Comparison of ENCODE assay signal across 9 cellular contexts in genomic region chr17:16428098-16428882, GRCh38. TPM values are rescaled to one million over a fixed set of nuclear protein-coding genes. Genes with fewer than 3 reads are reported as not detected.
DNase-seq lines count a peak whose midpoint lies in the region; ATAC-seq, FAIRE-seq and TF ChIP-seq lines count a peak whose summit lies in the region.
"Had no signal": no experiment of that assay in that cellular context is flagged by ENCODE, and none has a peak within 500 bp of the region (broad histone marks: within the 10 kb centered on the region; RNA-seq: fewer than 3 reads in every experiment).

No MANE protein-coding gene starts in this region.

- WGBS in small intestine, 3 donors, result 39 to 60% (median 51%) methylated on average over 15 of the region's 15 CpGs

- peak; percentile 23 for DNase-seq in NCI-H1105 (lab: John Stamatoyannopoulos, UW)
- peak; percentile 69 to 77 for DNase-seq in activated T-cell treated with anti-CD3 and anti-CD28 coated beads, Interleukin-2, amount 50 U/mL, for 48 hours
- no peak for DNase-seq in left cardiac atrium
- peak; percentile 73 for DNase-seq in small intestine
- no peak for DNase-seq in RCC 7860 (ENCODE audit: low spot score)
- DNase-seq in NCI-H446 treated with DMSO at 0.1 percent for 48 hours (lab: John Stamatoyannopoulos, UW), result no peak
- no peak for DNase-seq in kidney glomerular epithelial cell (lab: John Stamatoyannopoulos, UW)

- intact Hi-C loops in left cardiac atrium (cut with DNase I), result no loop called here

- H3K36me3 ChIP-seq in small intestine (ENCODE audit: control insufficient read depth in 2 of 2, insufficient read depth in 2 of 2, low read length in 2 of 2), result peaks cover 0 to 4% of the 10 kb centered on the region in 2 donors

- TF ChIP-seq CTCF in GM12873 (IDR thresholded peaks at IDR 0.05; ENCODE audit: insufficient read depth, low read depth, low read length, missing control alignments), result peak; percentile 62

- no peaks in the 10 kb centered on the region for H3K4me1 ChIP-seq in small intestine (ENCODE audit: control insufficient read depth in 2 of 2, insufficient read depth in 1 of 2, low read depth in 1 of 2, low read length in 1 of 2)

- no peaks in the 10 kb centered on the region for H3K27me3 ChIP-seq in small intestine (ENCODE audit: control insufficient read depth in 2 of 2, insufficient read depth in 2 of 2, low read length in 2 of 2)

- no peak overlapping the region for H3K27ac ChIP-seq in small intestine (ENCODE audit: low read depth in 1 of 2, low read length in 1 of 2)

- ATAC-seq in left cardiac atrium, result peak; percentile 63 to 74

- no peaks in the 10 kb centered on the region for H3K9me3 ChIP-seq in small intestine (ENCODE audit: control insufficient read depth, low read depth)

- FAIRE-seq in small intestine (lab: Jason Lieb, UNC) (no peak), RCC 7860 (lab: Jason Lieb, UNC) (no peak)
- FAIRE-seq: TTC549 had no signal

- no peak overlapping the region for H3K4me3 ChIP-seq in small intestine (ENCODE audit: low read depth in 1 of 2, low read length in 2 of 2)

RNA-seq across cellular contexts. Expression of gene TRPV2, which starts 12.9 kb away (rescaled TPM):
- total RNA-seq in left cardiac atrium, result 10 to 100 TPM; 14.3 to 21.1 TPM
- polyA plus RNA-seq in small intestine, result 1 to 10 TPM in 2 of 3 donors, under 1 TPM in 1; 0.45 to 9.3 (median 3.8) TPM

RNA-seq across cellular contexts. Expression of gene UBB, which starts 47.4 kb away (rescaled TPM):
- 1,000 to 10,000 TPM; 1,163 to 1,195 TPM for total RNA-seq in left cardiac atrium
- 1,000 to 10,000 TPM; 1,011 to 2,335 (median 1,827) TPM for polyA plus RNA-seq in small intestine

Comparison
In these comparisons a context has a peak if more than half of its experiments do, and no peak if none do; other contexts are left out.
1. DNase-seq: peak in NCI-H1105 (single experiment), activated T-cell treated with anti-CD3 and anti-CD28 coated beads, Interleukin-2, amount 50 U/mL, for 48 hours (2 of 2) and small intestine (single experiment); none in left cardiac atrium (single experiment), RCC 7860 (single experiment), NCI-H446 treated with DMSO at 0.1 percent for 48 hours (single experiment) and kidney glomerular epithelial cell (single experiment).